Comparison of ENCODE assay signal across 8 cellular contexts in the genomic region with DNA sequence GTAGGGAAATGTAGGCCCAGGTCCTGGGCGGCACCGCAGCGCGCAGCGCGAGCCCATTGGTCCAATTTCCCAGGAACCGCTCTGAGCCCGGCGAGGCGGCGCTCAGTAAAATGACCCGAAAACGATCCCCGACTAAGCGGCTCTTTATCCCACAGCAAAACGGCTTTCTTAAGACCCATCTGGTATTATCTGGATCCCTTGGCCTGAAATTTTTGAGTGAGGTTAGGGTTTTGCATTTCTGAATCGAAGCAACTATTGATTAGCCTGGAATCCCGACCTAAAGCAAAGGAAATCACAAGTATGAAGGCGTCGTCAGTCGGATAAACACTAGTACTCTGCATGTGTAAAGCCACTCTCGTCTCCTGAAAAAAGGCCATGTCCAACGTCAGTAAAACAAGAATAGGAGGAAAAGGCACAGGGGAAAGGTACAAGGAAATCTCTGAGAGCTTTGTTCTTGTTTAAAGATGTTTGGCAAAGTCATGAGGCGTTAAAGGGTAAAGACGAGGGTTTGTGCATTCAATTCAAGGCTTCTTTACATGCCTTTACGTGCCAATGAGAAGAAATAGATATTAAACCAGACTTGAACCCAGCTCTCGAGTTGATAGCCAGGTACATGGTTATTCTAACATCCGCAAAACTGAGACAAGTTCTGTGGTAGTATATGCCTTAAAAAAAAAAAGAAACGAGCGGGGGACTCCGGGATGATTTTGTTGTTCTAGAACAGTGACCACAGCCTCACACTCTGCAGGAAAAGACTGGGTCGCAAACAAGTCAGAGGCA. TPM values are rescaled to one million over a fixed set of nuclear protein-coding genes. Genes with fewer than 3 reads are reported as not detected.
DNase-seq lines count a peak whose midpoint lies in the region; ATAC-seq and TF ChIP-seq lines count a peak whose summit lies in the region.

No MANE protein-coding gene starts in this region.

- H3K9me3 ChIP-seq in AG04450 (ENCODE audit: control insufficient read depth, insufficient read depth, low read length) (no peaks in the 10 kb centered on the region; the same call in 1 of the 2 replicates), iPS-18c (ENCODE audit: control insufficient read depth, insufficient read depth, low read length) (no peaks in the 10 kb centered on the region), testis (no peaks in the 10 kb centered on the region)

- peaks cover 13% of the 10 kb centered on the region for H3K4me1 ChIP-seq in testis

- H3K27me3 ChIP-seq in AG04450 (ENCODE audit: control insufficient read depth, insufficient read depth, low read length) = no peaks in the 10 kb centered on the region
- H3K27me3 ChIP-seq in testis = no peaks in the 10 kb centered on the region

- CTCF ChIA-PET in AG04450 (lab: Charles Lee) = interaction anchor here (0.7 to 3.1 kb wide), 4 partner anchors 10 to 201 kb away, joined by 4 to 39 read pairs (median 36); a partner anchor contains a TSS

- no peaks in the 10 kb centered on the region for H3K9me3 Mint-ChIP-seq in activated T-helper 1 cell treated with anti-CD3 and anti-CD28 coated beads, Interleukin-12 subunit alpha, Interleukin-12 subunit beta, Interleukin-2, Interleukin-4 antibody, amounts not matched to agents 30 ng/mL and 10 ng/mL and 1 ng/mL, durations not matched to agents 14 hours and 24 hours and 36 hours

- peak overlapping the region; percentile 99 for H3K27ac ChIP-seq in AG04450 (ENCODE audit: low read depth, low read length)
- peak overlapping the region; percentile 88 to 94 for H3K27ac ChIP-seq in testis

- H3K4me1 Mint-ChIP-seq in activated T-helper 1 cell treated with anti-CD3 and anti-CD28 coated beads, Interleukin-12 subunit alpha, Interleukin-12 subunit beta, Interleukin-2, Interleukin-4 antibody, amounts not matched to agents 30 ng/mL and 10 ng/mL and 1 ng/mL, durations not matched to agents 14 hours and 24 hours and 36 hours (ENCODE audit: low read depth) = peaks cover 57% of the 10 kb centered on the region

- peak overlapping the region; percentile 68 for H3K4me3 ChIP-seq in AG04450 (ENCODE audit: low read depth, low read length)
- peak overlapping the region; percentile 43 for H3K4me3 ChIP-seq in iPS-18c (ENCODE audit: insufficient read depth, low read depth, low read length)
- H3K4me3 ChIP-seq in testis = peak overlapping the region; percentile 85 to 97

- TF ChIP-seq CTCF in AG04450 (IDR thresholded peaks at IDR 0.05; ENCODE audit: low read depth, low read length) = no peak
- TF ChIP-seq CTCF in testis (IDR thresholded peaks at IDR 0.05) = peak in 1 of 3 experiments; percentile 0

- H3K36me3 Mint-ChIP-seq in activated T-helper 1 cell treated with anti-CD3 and anti-CD28 coated beads, Interleukin-12 subunit alpha, Interleukin-12 subunit beta, Interleukin-2, Interleukin-4 antibody, amounts not matched to agents 30 ng/mL and 10 ng/mL and 1 ng/mL, durations not matched to agents 14 hours and 24 hours and 36 hours (ENCODE audit: low read depth) = peaks cover 45% of the 10 kb centered on the region

- no peaks in the 10 kb centered on the region for H3K36me3 ChIP-seq in testis (ENCODE audit: low read depth, missing control alignments)

- peak overlapping the region; percentile 99 for H3K27ac Mint-ChIP-seq in activated T-helper 1 cell treated with anti-CD3 and anti-CD28 coated beads, Interleukin-12 subunit alpha, Interleukin-12 subunit beta, Interleukin-2, Interleukin-4 antibody, amounts not matched to agents 30 ng/mL and 10 ng/mL and 1 ng/mL, durations not matched to agents 14 hours and 24 hours and 36 hours

- 0% methylated on average over 20 to 32 of the region's 32 CpGs for WGBS in testis, 2 donors

- no peaks in the 10 kb centered on the region for H3K27me3 Mint-ChIP-seq in activated T-helper 1 cell treated with anti-CD3 and anti-CD28 coated beads, Interleukin-12 subunit alpha, Interleukin-12 subunit beta, Interleukin-2, Interleukin-4 antibody, amounts not matched to agents 30 ng/mL and 10 ng/mL and 1 ng/mL, durations not matched to agents 14 hours and 24 hours and 36 hours (ENCODE audit: insufficient read depth)

- DNase-seq in AG04450 (ENCODE audit: low read depth, low spot score) = no peak
- DNase-seq in activated T-helper 1 cell treated with anti-CD3 and anti-CD28 coated beads, Interleukin-12 subunit alpha, Interleukin-12 subunit beta, Interleukin-2, Interleukin-4 antibody, amounts not matched to agents 30 ng/mL and 10 ng/mL and 1 ng/mL, durations not matched to agents 14 hours and 24 hours and 36 hours (ENCODE audit: low spot score) = no peak
- no peak for DNase-seq in testis
- no peak for DNase-seq in dedifferentiated amniotic fluid mesenchymal stem cell (ENCODE audit: extremely low spot score)
- no peak for DNase-seq in COLO829 (ENCODE audit: low spot score)
- DNase-seq in NCI-H524 treated with DMSO at 0.1 percent for 48 hours (lab: John Stamatoyannopoulos, UW) = no peak

- TF ChIP-seq POLR2A in testis (IDR thresholded peaks at IDR 0.05) = no peak

- POLR2A ChIA-PET in AG04450 (lab: Yijun Ruan, JAX) = interaction anchor here (0.6 to 2.9 kb wide), 30 partner anchors 9 to 725 kb away, joined by 3 to 65 read pairs (median 4); a partner anchor contains a TSS

- peak overlapping the region; percentile 96 for H3K4me3 Mint-ChIP-seq in activated T-helper 1 cell treated with anti-CD3 and anti-CD28 coated beads, Interleukin-12 subunit alpha, Interleukin-12 subunit beta, Interleukin-2, Interleukin-4 antibody, amounts not matched to agents 30 ng/mL and 10 ng/mL and 1 ng/mL, durations not matched to agents 14 hours and 24 hours and 36 hours

- intact Hi-C loops in activated T-helper 1 cell treated with anti-CD3 and anti-CD28 coated beads, Interleukin-12 subunit alpha, Interleukin-12 subunit beta, Interleukin-2, Interleukin-4 antibody, amounts not matched to agents 30 ng/mL and 10 ng/mL and 1 ng/mL, durations not matched to agents 14 hours and 24 hours and 36 hours (cut with micrococcal nuclease) = loop anchor here (1.0 to 10.0 kb wide), 16 partner anchors 25 to 1546 kb away; a partner anchor contains a TSS
- intact Hi-C loops in testis (cut with DNase I; ENCODE audit: low total_unique reads) = no loop called here

- peak; percentile 42 for ATAC-seq in GM21447 (IDR thresholded peaks at IDR 0.05; ENCODE audit: unreplicated experiment)

RNA-seq across cellular contexts. Expression of a gene that starts 0.6 kb away (rescaled TPM):
- polyA plus RNA-seq in AG04450 (2011; rRNA removed) (1,553 and 1,822 TPM in 2 replicates), testis (ENCODE audit: insufficient read depth, low read depth, low replicate concordance) (647 TPM)
- polyA minus RNA-seq in AG04450 (2011; rRNA and poly(A)+ RNA removed) = 2,126 and 2,698 TPM in 2 replicates
- 1,020 and 1,061 TPM in 2 replicates for total RNA-seq in activated T-helper 1 cell treated with anti-CD3 and anti-CD28 coated beads, Interleukin-12 subunit alpha, Interleukin-12 subunit beta, Interleukin-2, Interleukin-4 antibody, amounts not matched to agents 30 ng/mL and 10 ng/mL and 1 ng/mL, durations not matched to agents 14 hours and 24 hours and 36 hours
- 100 to 1,000 TPM; 522 to 570 TPM for total RNA-seq in testis

RNA-seq across cellular contexts. Expression of a gene that starts 1.7 kb away (rescaled TPM):
- polyA plus RNA-seq in AG04450 (2011; rRNA removed) (23.8 and 27.5 TPM in 2 replicates), testis (ENCODE audit: insufficient read depth, low read depth, low replicate concordance) (49.9 TPM)
- 23.4 and 28.7 TPM in 2 replicates for polyA minus RNA-seq in AG04450 (2011; rRNA and poly(A)+ RNA removed)
- 77.7 and 79.6 TPM in 2 replicates for total RNA-seq in activated T-helper 1 cell treated with anti-CD3 and anti-CD28 coated beads, Interleukin-12 subunit alpha, Interleukin-12 subunit beta, Interleukin-2, Interleukin-4 antibody, amounts not matched to agents 30 ng/mL and 10 ng/mL and 1 ng/mL, durations not matched to agents 14 hours and 24 hours and 36 hours
- 10 to 100 TPM; 57.2 to 74.0 TPM for total RNA-seq in testis

RNA-seq across cellular contexts. Expression of a gene that starts 14.1 kb away (rescaled TPM):
- polyA plus RNA-seq in AG04450 (2011; rRNA removed) (190 and 279 TPM in 2 replicates), testis (ENCODE audit: insufficient read depth, low read depth, low replicate concordance) (100 TPM)
- polyA minus RNA-seq in AG04450 (2011; rRNA and poly(A)+ RNA removed) = 72.8 and 112 TPM in 2 replicates
- 6.5 and 7.9 TPM in 2 replicates for total RNA-seq in activated T-helper 1 cell treated with anti-CD3 and anti-CD28 coated beads, Interleukin-12 subunit alpha, Interleukin-12 subunit beta, Interleukin-2, Interleukin-4 antibody, amounts not matched to agents 30 ng/mL and 10 ng/mL and 1 ng/mL, durations not matched to agents 14 hours and 24 hours and 36 hours
- total RNA-seq in testis = 10 to 100 TPM; 47.4 to 52.4 TPM

RNA-seq across cellular contexts. Expression of a gene that starts 21.1 kb away (rescaled TPM):
- polyA plus RNA-seq in AG04450 (2011; rRNA removed) (not detected in 2 replicates), testis (ENCODE audit: insufficient read depth, low read depth, low replicate concordance) (4.4 TPM)
- polyA minus RNA-seq in AG04450 (2011; rRNA and poly(A)+ RNA removed) = 0.55 TPM in 1 of 2 replicates, not detected in the other
- 5.7 and 7.4 TPM in 2 replicates for total RNA-seq in activated T-helper 1 cell treated with anti-CD3 and anti-CD28 coated beads, Interleukin-12 subunit alpha, Interleukin-12 subunit beta, Interleukin-2, Interleukin-4 antibody, amounts not matched to agents 30 ng/mL and 10 ng/mL and 1 ng/mL, durations not matched to agents 14 hours and 24 hours and 36 hours
- total RNA-seq in testis = 1 to 10 TPM in 1 of 2 donors, under 1 TPM in 1; 0.71 to 2.7 TPM

RNA-seq across cellular contexts. Expression of a gene that starts 24.8 kb away (rescaled TPM):
- polyA plus RNA-seq in AG04450 (2011; rRNA removed) (0.30 and 0.57 TPM in 2 replicates), testis (ENCODE audit: insufficient read depth, low read depth, low replicate concordance) (4.9 TPM)
- polyA minus RNA-seq in AG04450 (2011; rRNA and poly(A)+ RNA removed) = 0.46 and 0.65 TPM in 2 replicates
- 1.6 and 1.9 TPM in 2 replicates for total RNA-seq in activated T-helper 1 cell treated with anti-CD3 and anti-CD28 coated beads, Interleukin-12 subunit alpha, Interleukin-12 subunit beta, Interleukin-2, Interleukin-4 antibody, amounts not matched to agents 30 ng/mL and 10 ng/mL and 1 ng/mL, durations not matched to agents 14 hours and 24 hours and 36 hours
- total RNA-seq in testis = 1 to 10 TPM; 3.2 to 4.0 TPM
